1 cellular context compared by ENCODE assay signal in the genomic region with DNA sequence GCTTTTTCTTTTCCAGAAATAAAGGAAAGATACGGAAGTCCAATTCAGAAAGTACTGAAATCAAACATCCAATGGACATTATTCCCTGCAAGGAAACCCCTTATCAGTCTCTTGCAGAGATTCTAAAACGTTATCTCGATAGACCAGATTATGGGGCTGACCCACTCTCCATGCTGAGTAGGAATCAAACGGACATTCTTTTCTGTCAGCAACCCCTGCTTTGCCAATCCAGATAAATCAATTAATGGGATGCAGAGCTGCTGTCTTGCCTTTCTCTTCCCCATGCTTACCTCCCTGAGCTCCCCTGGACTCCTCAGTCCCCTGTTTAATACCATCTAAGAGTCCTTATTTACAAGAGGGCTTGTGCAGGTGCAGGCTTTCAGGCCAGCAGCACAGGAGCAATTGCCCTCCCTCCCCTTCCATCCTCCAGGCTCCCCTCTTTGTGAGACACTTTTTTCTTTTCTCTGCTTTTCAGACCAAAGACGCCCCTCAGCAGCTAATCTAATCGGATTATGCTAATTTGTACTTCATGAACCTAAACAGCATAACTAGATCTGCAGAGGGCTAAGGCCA.
TF ChIP-seq lines count a peak whose summit lies in the region.

No MANE protein-coding gene starts in this region.

TF ChIP-seq in K562, 482 proteins besides CTCF, POLR2A, EP300 and RAD21 (continued from another document and continues in another):
- TF ChIP-seq, protein P1, sequence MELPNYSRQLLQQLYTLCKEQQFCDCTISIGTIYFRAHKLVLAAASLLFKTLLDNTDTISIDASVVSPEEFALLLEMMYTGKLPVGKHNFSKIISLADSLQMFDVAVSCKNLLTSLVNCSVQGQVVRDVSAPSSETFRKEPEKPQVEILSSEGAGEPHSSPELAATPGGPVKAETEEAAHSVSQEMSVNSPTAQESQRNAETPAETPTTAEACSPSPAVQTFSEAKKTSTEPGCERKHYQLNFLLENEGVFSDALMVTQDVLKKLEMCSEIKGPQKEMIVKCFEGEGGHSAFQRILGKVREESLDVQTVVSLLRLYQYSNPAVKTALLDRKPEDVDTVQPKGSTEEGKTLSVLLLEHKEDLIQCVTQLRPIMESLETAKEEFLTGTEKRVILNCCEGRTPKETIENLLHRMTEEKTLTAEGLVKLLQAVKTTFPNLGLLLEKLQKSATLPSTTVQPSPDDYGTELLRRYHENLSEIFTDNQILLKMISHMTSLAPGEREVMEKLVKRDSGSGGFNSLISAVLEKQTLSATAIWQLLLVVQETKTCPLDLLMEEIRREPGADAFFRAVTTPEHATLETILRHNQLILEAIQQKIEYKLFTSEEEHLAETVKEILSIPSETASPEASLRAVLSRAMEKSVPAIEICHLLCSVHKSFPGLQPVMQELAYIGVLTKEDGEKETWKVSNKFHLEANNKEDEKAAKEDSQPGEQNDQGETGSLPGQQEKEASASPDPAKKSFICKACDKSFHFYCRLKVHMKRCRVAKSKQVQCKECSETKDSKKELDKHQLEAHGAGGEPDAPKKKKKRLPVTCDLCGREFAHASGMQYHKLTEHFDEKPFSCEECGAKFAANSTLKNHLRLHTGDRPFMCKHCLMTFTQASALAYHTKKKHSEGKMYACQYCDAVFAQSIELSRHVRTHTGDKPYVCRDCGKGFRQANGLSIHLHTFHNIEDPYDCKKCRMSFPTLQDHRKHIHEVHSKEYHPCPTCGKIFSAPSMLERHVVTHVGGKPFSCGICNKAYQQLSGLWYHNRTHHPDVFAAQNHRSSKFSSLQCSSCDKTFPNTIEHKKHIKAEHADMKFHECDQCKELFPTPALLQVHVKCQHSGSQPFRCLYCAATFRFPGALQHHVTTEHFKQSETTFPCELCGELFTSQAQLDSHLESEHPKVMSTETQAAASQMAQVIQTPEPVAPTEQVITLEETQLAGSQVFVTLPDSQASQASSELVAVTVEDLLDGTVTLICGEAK (IDR thresholded peaks at IDR 0.05), result no peak
- TF ChIP-seq, protein P1 (CRISPR knock-in tag; IDR thresholded peaks at IDR 0.05), result no peak
- TF ChIP-seq RFX7 (CRISPR knock-in tag; IDR thresholded peaks at IDR 0.05), result no peak
- no peak for TF ChIP-seq FOXP1 (CRISPR knock-in tag; IDR thresholded peaks at IDR 0.05)
- TF ChIP-seq TCFL5 (CRISPR knock-in tag; conservative IDR thresholded peaks at IDR 0.05), result no peak
- TF ChIP-seq ADNP (tag; IDR thresholded peaks at IDR 0.05), result no peak
- TF ChIP-seq, protein P2, sequence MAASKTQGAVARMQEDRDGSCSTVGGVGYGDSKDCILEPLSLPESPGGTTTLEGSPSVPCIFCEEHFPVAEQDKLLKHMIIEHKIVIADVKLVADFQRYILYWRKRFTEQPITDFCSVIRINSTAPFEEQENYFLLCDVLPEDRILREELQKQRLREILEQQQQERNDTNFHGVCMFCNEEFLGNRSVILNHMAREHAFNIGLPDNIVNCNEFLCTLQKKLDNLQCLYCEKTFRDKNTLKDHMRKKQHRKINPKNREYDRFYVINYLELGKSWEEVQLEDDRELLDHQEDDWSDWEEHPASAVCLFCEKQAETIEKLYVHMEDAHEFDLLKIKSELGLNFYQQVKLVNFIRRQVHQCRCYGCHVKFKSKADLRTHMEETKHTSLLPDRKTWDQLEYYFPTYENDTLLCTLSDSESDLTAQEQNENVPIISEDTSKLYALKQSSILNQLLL (CRISPR knock-in tag; IDR thresholded peaks at IDR 0.05; ENCODE audit: borderline replicate concordance), result no peak
- TF ChIP-seq, protein P3, sequence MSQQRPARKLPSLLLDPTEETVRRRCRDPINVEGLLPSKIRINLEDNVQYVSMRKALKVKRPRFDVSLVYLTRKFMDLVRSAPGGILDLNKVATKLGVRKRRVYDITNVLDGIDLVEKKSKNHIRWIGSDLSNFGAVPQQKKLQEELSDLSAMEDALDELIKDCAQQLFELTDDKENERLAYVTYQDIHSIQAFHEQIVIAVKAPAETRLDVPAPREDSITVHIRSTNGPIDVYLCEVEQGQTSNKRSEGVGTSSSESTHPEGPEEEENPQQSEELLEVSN (IDR thresholded peaks at IDR 0.05; ENCODE audit: borderline replicate concordance in 1 of 2, extremely low read depth in 1 of 2, insufficient read depth in 1 of 2, insufficient read length in 1 of 2, low read depth in 1 of 2, low read length in 1 of 2, poor library complexity in 1 of 2, severe bottlenecking in 1 of 2), result no peak
- no peak for TF ChIP-seq ETV5 (CRISPR knock-in tag; IDR thresholded peaks at IDR 0.05; ENCODE audit: low read depth)
- TF ChIP-seq, protein P4, sequence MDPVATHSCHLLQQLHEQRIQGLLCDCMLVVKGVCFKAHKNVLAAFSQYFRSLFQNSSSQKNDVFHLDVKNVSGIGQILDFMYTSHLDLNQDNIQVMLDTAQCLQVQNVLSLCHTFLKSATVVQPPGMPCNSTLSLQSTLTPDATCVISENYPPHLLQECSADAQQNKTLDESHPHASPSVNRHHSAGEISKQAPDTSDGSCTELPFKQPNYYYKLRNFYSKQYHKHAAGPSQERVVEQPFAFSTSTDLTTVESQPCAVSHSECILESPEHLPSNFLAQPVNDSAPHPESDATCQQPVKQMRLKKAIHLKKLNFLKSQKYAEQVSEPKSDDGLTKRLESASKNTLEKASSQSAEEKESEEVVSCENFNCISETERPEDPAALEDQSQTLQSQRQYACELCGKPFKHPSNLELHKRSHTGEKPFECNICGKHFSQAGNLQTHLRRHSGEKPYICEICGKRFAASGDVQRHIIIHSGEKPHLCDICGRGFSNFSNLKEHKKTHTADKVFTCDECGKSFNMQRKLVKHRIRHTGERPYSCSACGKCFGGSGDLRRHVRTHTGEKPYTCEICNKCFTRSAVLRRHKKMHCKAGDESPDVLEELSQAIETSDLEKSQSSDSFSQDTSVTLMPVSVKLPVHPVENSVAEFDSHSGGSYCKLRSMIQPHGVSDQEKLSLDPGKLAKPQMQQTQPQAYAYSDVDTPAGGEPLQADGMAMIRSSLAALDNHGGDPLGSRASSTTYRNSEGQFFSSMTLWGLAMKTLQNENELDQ (CRISPR knock-in tag; IDR thresholded peaks at IDR 0.05; ENCODE audit: borderline replicate concordance), result no peak
- TF ChIP-seq TAF1 (IDR thresholded peaks at IDR 0.05; ENCODE audit: control insufficient read depth, extremely low read depth, insufficient read depth, low read length, severe bottlenecking), result no peak
- TF ChIP-seq, protein P5, sequence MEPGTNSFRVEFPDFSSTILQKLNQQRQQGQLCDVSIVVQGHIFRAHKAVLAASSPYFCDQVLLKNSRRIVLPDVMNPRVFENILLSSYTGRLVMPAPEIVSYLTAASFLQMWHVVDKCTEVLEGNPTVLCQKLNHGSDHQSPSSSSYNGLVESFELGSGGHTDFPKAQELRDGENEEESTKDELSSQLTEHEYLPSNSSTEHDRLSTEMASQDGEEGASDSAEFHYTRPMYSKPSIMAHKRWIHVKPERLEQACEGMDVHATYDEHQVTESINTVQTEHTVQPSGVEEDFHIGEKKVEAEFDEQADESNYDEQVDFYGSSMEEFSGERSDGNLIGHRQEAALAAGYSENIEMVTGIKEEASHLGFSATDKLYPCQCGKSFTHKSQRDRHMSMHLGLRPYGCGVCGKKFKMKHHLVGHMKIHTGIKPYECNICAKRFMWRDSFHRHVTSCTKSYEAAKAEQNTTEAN (CRISPR knock-in tag; IDR thresholded peaks at IDR 0.05), result no peak
- peak; percentile 45; the same call in 1 of the 2 replicates for TF ChIP-seq LEF1 (IDR thresholded peaks at IDR 0.05)
- no peak for TF ChIP-seq POLR2AphosphoS2 (IDR thresholded peaks at IDR 0.05; ENCODE audit: low read length)
- no peak for TF ChIP-seq IFI16 (CRISPR knock-in tag; IDR thresholded peaks at IDR 0.05)
- TF ChIP-seq, protein P6, sequence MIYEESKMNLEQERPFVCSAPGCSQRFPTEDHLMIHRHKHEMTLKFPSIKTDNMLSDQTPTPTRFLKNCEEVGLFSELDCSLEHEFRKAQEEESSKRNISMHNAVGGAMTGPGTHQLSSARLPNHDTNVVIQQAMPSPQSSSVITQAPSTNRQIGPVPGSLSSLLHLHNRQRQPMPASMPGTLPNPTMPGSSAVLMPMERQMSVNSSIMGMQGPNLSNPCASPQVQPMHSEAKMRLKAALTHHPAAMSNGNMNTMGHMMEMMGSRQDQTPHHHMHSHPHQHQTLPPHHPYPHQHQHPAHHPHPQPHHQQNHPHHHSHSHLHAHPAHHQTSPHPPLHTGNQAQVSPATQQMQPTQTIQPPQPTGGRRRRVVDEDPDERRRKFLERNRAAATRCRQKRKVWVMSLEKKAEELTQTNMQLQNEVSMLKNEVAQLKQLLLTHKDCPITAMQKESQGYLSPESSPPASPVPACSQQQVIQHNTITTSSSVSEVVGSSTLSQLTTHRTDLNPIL (CRISPR knock-in tag; IDR thresholded peaks at IDR 0.05), result no peak
- TF ChIP-seq ELF2 (CRISPR knock-in tag; IDR thresholded peaks at IDR 0.05), result no peak
- TF ChIP-seq ZNF707 (CRISPR knock-in tag; conservative IDR thresholded peaks at IDR 0.05), result no peak
- no peak for TF ChIP-seq ZKSCAN1 (IDR thresholded peaks at IDR 0.05; ENCODE audit: low read depth, low read length)
- TF ChIP-seq, protein P7, sequence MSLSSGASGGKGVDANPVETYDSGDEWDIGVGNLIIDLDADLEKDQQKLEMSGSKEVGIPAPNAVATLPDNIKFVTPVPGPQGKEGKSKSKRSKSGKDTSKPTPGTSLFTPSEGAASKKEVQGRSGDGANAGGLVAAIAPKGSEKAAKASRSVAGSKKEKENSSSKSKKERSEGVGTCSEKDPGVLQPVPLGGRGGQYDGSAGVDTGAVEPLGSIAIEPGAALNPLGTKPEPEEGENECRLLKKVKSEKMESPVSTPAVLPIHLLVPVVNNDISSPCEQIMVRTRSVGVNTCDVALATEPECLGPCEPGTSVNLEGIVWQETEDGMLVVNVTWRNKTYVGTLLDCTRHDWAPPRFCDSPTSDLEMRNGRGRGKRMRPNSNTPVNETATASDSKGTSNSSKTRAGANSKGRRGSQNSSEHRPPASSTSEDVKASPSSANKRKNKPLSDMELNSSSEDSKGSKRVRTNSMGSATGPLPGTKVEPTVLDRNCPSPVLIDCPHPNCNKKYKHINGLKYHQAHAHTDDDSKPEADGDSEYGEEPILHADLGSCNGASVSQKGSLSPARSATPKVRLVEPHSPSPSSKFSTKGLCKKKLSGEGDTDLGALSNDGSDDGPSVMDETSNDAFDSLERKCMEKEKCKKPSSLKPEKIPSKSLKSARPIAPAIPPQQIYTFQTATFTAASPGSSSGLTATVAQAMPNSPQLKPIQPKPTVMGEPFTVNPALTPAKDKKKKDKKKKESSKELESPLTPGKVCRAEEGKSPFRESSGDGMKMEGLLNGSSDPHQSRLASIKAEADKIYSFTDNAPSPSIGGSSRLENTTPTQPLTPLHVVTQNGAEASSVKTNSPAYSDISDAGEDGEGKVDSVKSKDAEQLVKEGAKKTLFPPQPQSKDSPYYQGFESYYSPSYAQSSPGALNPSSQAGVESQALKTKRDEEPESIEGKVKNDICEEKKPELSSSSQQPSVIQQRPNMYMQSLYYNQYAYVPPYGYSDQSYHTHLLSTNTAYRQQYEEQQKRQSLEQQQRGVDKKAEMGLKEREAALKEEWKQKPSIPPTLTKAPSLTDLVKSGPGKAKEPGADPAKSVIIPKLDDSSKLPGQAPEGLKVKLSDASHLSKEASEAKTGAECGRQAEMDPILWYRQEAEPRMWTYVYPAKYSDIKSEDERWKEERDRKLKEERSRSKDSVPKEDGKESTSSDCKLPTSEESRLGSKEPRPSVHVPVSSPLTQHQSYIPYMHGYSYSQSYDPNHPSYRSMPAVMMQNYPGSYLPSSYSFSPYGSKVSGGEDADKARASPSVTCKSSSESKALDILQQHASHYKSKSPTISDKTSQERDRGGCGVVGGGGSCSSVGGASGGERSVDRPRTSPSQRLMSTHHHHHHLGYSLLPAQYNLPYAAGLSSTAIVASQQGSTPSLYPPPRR (CRISPR knock-in tag; IDR thresholded peaks at IDR 0.05; ENCODE audit: borderline replicate concordance), result no peak
- TF ChIP-seq, protein P8, sequence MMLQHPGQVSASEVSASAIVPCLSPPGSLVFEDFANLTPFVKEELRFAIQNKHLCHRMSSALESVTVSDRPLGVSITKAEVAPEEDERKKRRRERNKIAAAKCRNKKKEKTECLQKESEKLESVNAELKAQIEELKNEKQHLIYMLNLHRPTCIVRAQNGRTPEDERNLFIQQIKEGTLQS (IDR thresholded peaks at IDR 0.05), result 0 out of 2 replicates have a peak, but pooled peaks have one; percentile 19
- TF ChIP-seq, protein P8 (CRISPR knock-in tag; conservative IDR thresholded peaks at IDR 0.05), result no peak
- TF ChIP-seq MAFG (tag; conservative IDR thresholded peaks at IDR 0.05), result no peak
- TF ChIP-seq FOXK2 (conservative IDR thresholded peaks at IDR 0.05 in 1 of 2, IDR thresholded peaks at IDR 0.05 in 1 of 2; ENCODE audit: low read depth in 2 of 2), result peak in 1 of 2 experiments; percentile 43; a peak in 1 of 4 replicates
- no peak for TF ChIP-seq PHB2 (IDR thresholded peaks at IDR 0.05; ENCODE audit: low read depth)
- TF ChIP-seq, protein P9, sequence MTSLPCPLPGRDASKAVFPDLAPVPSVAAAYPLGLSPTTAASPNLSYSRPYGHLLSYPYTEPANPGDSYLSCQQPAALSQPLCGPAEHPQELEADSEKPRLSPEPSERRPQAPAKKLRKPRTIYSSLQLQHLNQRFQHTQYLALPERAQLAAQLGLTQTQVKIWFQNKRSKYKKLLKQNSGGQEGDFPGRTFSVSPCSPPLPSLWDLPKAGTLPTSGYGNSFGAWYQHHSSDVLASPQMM (CRISPR knock-in tag; IDR thresholded peaks at IDR 0.05), result no peak
